Comparison of ENCODE assay signal across 14 cellular contexts in the genomic region with DNA sequence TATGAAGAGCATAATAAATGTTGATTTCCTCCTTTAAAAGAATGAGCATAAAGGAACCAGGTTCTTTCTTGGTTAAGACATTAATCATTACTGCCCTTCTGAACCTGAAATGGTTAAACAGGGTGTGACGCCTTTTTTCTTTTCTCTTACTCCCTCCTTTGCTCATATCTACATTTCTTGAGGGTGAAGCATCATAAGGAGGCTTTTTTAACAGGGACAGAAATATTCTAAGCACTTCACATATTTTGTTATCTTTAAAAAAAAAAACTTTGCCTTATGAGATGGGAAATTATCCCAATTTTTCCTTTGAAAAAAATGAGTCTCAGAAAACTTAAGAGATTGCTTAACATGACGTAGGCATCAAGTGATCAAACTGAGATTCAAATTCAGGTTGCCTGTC.
DNase-seq lines count a peak whose midpoint lies in the region; ATAC-seq and TF ChIP-seq lines count a peak whose summit lies in the region.
"Had no signal": no experiment of that assay in that cellular context is flagged by ENCODE, and none has a peak within 500 bp of the region (broad histone marks: within the 10 kb centered on the region; RNA-seq: fewer than 3 reads in every experiment).

No MANE protein-coding gene starts in this region.

- TF ChIP-seq CTCF in choroid plexus epithelial cell (conservative IDR thresholded peaks at IDR 0.05; ENCODE audit: low read depth, low read length) (no peak), fibroblast of the aortic adventitia (IDR thresholded peaks at IDR 0.05; ENCODE audit: insufficient read depth, low read length) (no peak)

- DNase-seq in HS-27A (ENCODE audit: low read depth) (peak; percentile 29), choroid plexus epithelial cell (ENCODE audit: low read depth) (peak; percentile 1), fibroblast of the aortic adventitia (ENCODE audit: low read depth) (peak; percentile 2), nucleus accumbens (lab: John Stamatoyannopoulos, UW) (no peak)
- DNase-seq: AML-193; Caco-2; Calu3; CD4-positive, alpha-beta T cell; CD8-positive, alpha-beta T cell; DMS79 treated with DMSO at 0.1 percent for 48 hours; GF-D8 had no signal

- no peak overlapping the region for H3K4me3 ChIP-seq in choroid plexus epithelial cell (ENCODE audit: low read depth, low read length)
- no peak overlapping the region for H3K4me3 ChIP-seq in fibroblast of the aortic adventitia (ENCODE audit: low read depth, low read length)
- H3K4me3 ChIP-seq: A549; BLaER1 treated with 17β-estradiol and CSF1 and Interleukin-3, amounts not matched to agents 10 nM and 100 nM had no signal

- ATAC-seq in GM21529 (IDR thresholded peaks at IDR 0.05; ENCODE audit: unreplicated experiment), result no peak
- ATAC-seq: A549; CD8-positive, alpha-beta T cell had no signal

Comparison
In these comparisons a context has a peak if more than half of its experiments do, and no peak if none do; other contexts are left out.
1. DNase-seq: peak in HS-27A (single experiment), choroid plexus epithelial cell (single experiment) and fibroblast of the aortic adventitia (single experiment); none in nucleus accumbens (0 of 56).